ENCODE assay signal across 1 cellular context in the genomic region with DNA sequence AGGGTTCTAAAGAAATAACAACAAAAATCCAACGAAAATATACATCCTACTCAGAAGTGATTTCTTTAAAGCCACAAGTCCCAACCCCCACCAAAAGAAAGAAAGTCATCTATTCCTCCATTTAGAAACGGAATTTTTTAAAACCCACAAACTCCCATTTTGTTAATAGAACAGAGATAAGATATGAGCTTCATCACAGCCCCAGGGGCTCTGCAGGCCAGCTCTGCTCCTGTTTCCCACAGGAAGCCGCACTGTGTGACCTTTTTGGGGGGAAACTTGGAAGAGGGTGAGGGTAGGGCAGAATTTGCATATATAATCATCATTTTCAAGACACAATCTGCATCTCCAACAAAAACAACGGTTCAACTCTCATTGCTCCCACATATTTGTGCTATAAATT.
TF ChIP-seq lines count a peak whose summit lies in the region.

No MANE protein-coding gene starts in this region.

TF ChIP-seq in HEK293, 187 proteins besides CTCF, POLR2A, EP300 and RAD21 (continued from another document):
- peak; percentile 53; the same call in 1 of the 2 replicates for TF ChIP-seq PRDM4 (tag by site-specific recombination; IDR thresholded peaks at IDR 0.05)
- TF ChIP-seq ZNF843 (tag by site-specific recombination; IDR thresholded peaks at IDR 0.05): 0 out of 2 replicates have a peak, but pooled peaks have one; percentile 36
- TF ChIP-seq ZXDB (tag by site-specific recombination; IDR thresholded peaks at IDR 0.05): peak; percentile 79
- TF ChIP-seq ZNF626 (tag by site-specific recombination; IDR thresholded peaks at IDR 0.05): no peak
- no peak for TF ChIP-seq ZNF530 (tag by site-specific recombination; IDR thresholded peaks at IDR 0.05; ENCODE audit: low read depth)
- no peak for TF ChIP-seq PBX3 (CRISPR knock-in tag; IDR thresholded peaks at IDR 0.05)
- TF ChIP-seq ZNF513 (tag by site-specific recombination; IDR thresholded peaks at IDR 0.05): 0 out of 2 replicates have a peak, but pooled peaks have one; percentile 10
- no peak for TF ChIP-seq ZNF221 (tag by site-specific recombination; IDR thresholded peaks at IDR 0.05; ENCODE audit: borderline replicate concordance)
- no peak for TF ChIP-seq ZNF837 (tag by site-specific recombination; IDR thresholded peaks at IDR 0.05)
- 0 out of 2 replicates have a peak, but pooled peaks have one; percentile 24 for TF ChIP-seq ZNF366 (tag by site-specific recombination; conservative IDR thresholded peaks at IDR 0.05)
- TF ChIP-seq ZIC2 (tag by site-specific recombination; IDR thresholded peaks at IDR 0.05): peak; percentile 21; the same call in 1 of the 2 replicates
- TF ChIP-seq, protein P1, sequence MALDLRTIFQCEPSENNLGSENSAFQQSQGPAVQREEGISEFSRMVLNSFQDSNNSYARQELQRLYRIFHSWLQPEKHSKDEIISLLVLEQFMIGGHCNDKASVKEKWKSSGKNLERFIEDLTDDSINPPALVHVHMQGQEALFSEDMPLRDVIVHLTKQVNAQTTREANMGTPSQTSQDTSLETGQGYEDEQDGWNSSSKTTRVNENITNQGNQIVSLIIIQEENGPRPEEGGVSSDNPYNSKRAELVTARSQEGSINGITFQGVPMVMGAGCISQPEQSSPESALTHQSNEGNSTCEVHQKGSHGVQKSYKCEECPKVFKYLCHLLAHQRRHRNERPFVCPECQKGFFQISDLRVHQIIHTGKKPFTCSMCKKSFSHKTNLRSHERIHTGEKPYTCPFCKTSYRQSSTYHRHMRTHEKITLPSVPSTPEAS (tag by site-specific recombination; IDR thresholded peaks at IDR 0.05): no peak
- no peak for TF ChIP-seq ZNF560 (tag by site-specific recombination; IDR thresholded peaks at IDR 0.05; ENCODE audit: borderline replicate concordance)
